Comparison of ENCODE assay signal across 9 cellular contexts in genomic region chr15:63553388-63553791, GRCh38. TPM values are rescaled to one million over a fixed set of nuclear protein-coding genes. Genes with fewer than 3 reads are reported as not detected.
DNase-seq lines count a peak whose midpoint lies in the region; ATAC-seq and TF ChIP-seq lines count a peak whose summit lies in the region.
"Had no signal": no experiment of that assay in that cellular context is flagged by ENCODE, and none has a peak within 500 bp of the region (broad histone marks: within the 10 kb centered on the region; RNA-seq: fewer than 3 reads in every experiment).

No MANE protein-coding gene starts in this region.

- ATAC-seq in T-helper 17 cell, result peak; percentile 27
- no peak for ATAC-seq in GM21717 (IDR thresholded peaks at IDR 0.05; ENCODE audit: unreplicated experiment)

- no peak for TF ChIP-seq CTCF in foreskin fibroblast (IDR thresholded peaks at IDR 0.05; ENCODE audit: low read depth, low read length)
- TF ChIP-seq CTCF in progenitor cell of endocrine pancreas (IDR thresholded peaks at IDR 0.05; ENCODE audit: unreplicated experiment), result no peak
- no peak for TF ChIP-seq CTCF in GM13976 (IDR thresholded peaks at IDR 0.05; ENCODE audit: borderline replicate concordance, control extremely low read depth, extremely low read depth, insufficient read depth, missing control alignments)

- no peak overlapping the region for H3K4me3 Mint-ChIP-seq in T-helper 17 cell
- no peak overlapping the region for H3K4me3 Mint-ChIP-seq in progenitor cell of endocrine pancreas (ENCODE audit: low read depth)

- H3K4me3 ChIP-seq in foreskin fibroblast (ENCODE audit: low read depth in 1 of 2, low read length in 2 of 2), result peak overlapping the region; percentile 26 to 38
- H3K4me3 ChIP-seq: BLaER1 treated with 17β-estradiol and CSF1 and Interleukin-3, amounts not matched to agents 10 nM and 100 nM had no signal

- peaks cover 3% of the 10 kb centered on the region for H3K36me3 Mint-ChIP-seq in T-helper 17 cell (ENCODE audit: low read depth)
- peaks cover 10% of the 10 kb centered on the region for H3K36me3 Mint-ChIP-seq in progenitor cell of endocrine pancreas (ENCODE audit: insufficient read depth)

- in situ Hi-C loops in GM13976 (cut with MboI; ENCODE audit: low sequenced_read_pairs, unreplicated experiment), result no loop called here

- no peaks in the 10 kb centered on the region for H3K27me3 Mint-ChIP-seq in T-helper 17 cell
- no peaks in the 10 kb centered on the region for H3K27me3 Mint-ChIP-seq in progenitor cell of endocrine pancreas

- H3K27ac Mint-ChIP-seq in T-helper 17 cell (peak overlapping the region; percentile 89), progenitor cell of endocrine pancreas (peak overlapping the region; percentile 64)

- DNase-seq in NCI-H2107 treated with DMSO at 0.1 percent for 48 hours (lab: John Stamatoyannopoulos, UW; ENCODE audit: unreplicated experiment), result peak; percentile 18
- DNase-seq in NCI-H2107 (lab: John Stamatoyannopoulos, UW), result no peak
- no peak for DNase-seq in T-helper 17 cell
- DNase-seq in foreskin fibroblast, result peak; percentile 85 to 90
- DNase-seq in progenitor cell of endocrine pancreas (ENCODE audit: low spot score, unreplicated experiment), result no peak
- DNase-seq in GM13976 (ENCODE audit: low spot score), result no peak
- no peak for DNase-seq in GDM1 (lab: John Stamatoyannopoulos, UW)

- H3K9me3 ChIP-seq in T-helper 17 cell (ENCODE audit: control insufficient read depth, low read length, poor library complexity, severe bottlenecking), result no peaks in the 10 kb centered on the region
- H3K9me3 ChIP-seq: BLaER1 treated with 17β-estradiol and CSF1 and Interleukin-3, amounts not matched to agents 10 nM and 100 nM had no signal

- H3K4me1 Mint-ChIP-seq in T-helper 17 cell (peaks cover 21% of the 10 kb centered on the region), progenitor cell of endocrine pancreas (ENCODE audit: low read depth) (peaks cover 8% of the 10 kb centered on the region)

- no peaks in the 10 kb centered on the region for H3K9me3 Mint-ChIP-seq in progenitor cell of endocrine pancreas (ENCODE audit: low read depth)

RNA-seq across cellular contexts. Expression of gene FBXL22, which starts 43.8 kb away (rescaled TPM):
- 1 to 10 TPM in 1 of 2 donors, under 1 TPM in 1; 0.81 to 1.1 TPM for total RNA-seq in T-helper 17 cell
- total RNA-seq in progenitor cell of endocrine pancreas, result 0.29 and 0.31 TPM in 2 replicates

RNA-seq across cellular contexts. Expression of gene USP3, which starts 49.0 kb away (rescaled TPM):
- 100 to 1,000 TPM; 219 to 288 TPM for total RNA-seq in T-helper 17 cell
- total RNA-seq in progenitor cell of endocrine pancreas, result 77.0 and 81.2 TPM in 2 replicates

Comparison
In these comparisons a context has a peak if more than half of its experiments do, and no peak if none do; other contexts are left out.
1. DNase-seq: peak in NCI-H2107 treated with DMSO at 0.1 percent for 48 hours (single experiment) and foreskin fibroblast (2 of 2); none in NCI-H2107 (single experiment), T-helper 17 cell (0 of 3), progenitor cell of endocrine pancreas (single experiment), GM13976 (single experiment) and GDM1 (single experiment).